ENCODE assay signal across 8 cellular contexts in genomic region chr7:35424869-35425495, GRCh38.
DNase-seq lines count a peak whose midpoint lies in the region; ATAC-seq and TF ChIP-seq lines count a peak whose summit lies in the region.

No MANE protein-coding gene starts in this region.

- TF ChIP-seq CTCF in SK-N-SH (IDR thresholded peaks at IDR 0.05), result peak; percentile 92
- TF ChIP-seq CTCF in right atrium auricular region (IDR thresholded peaks at IDR 0.05), result peak; percentile 67 to 86
- no peak for TF ChIP-seq CTCF in lower leg skin (IDR thresholded peaks at IDR 0.05)

- H3K4me3 ChIP-seq in Jurkat, Clone E6-1 (ENCODE audit: low read length), result no peak overlapping the region
- H3K4me3 ChIP-seq in SK-N-SH (ENCODE audit: low read depth in 2 of 2, low read length in 1 of 2) (no peak overlapping the region), right atrium auricular region (no peak overlapping the region), lower leg skin (ENCODE audit: low read depth, poor library complexity, severe bottlenecking) (no peak overlapping the region)

- no peaks in the 10 kb centered on the region for H3K4me1 Mint-ChIP-seq in activated naive CD8-positive, alpha-beta T cell treated with anti-CD3 and anti-CD28 coated beads, Interleukin-2, amount 10 ng/mL, durations not matched to agents 7 days and 5 days

- peaks cover 18% of the 10 kb centered on the region for H3K27me3 Mint-ChIP-seq in activated naive CD8-positive, alpha-beta T cell treated with anti-CD3 and anti-CD28 coated beads, Interleukin-2, amount 10 ng/mL, durations not matched to agents 7 days and 5 days

- H3K9me3 Mint-ChIP-seq in activated naive CD8-positive, alpha-beta T cell treated with anti-CD3 and anti-CD28 coated beads, Interleukin-2, amount 10 ng/mL, durations not matched to agents 7 days and 5 days, result no peaks in the 10 kb centered on the region

- POLR2A ChIA-PET in SK-N-SH (lab: Yijun Ruan, JAX), result interaction anchor here (0.6 kb wide), 2 partner anchors 71 to 132 kb away, joined by 3 read pairs; no protein-coding TSS in a partner anchor
- POLR2A ChIA-PET in activated naive CD8-positive, alpha-beta T cell treated with anti-CD3 and anti-CD28 coated beads, Interleukin-2, amount 10 ng/mL, durations not matched to agents 7 days and 5 days (lab: Charles Lee), result no interaction called here

- TF ChIP-seq POLR2A in lower leg skin (IDR thresholded peaks at IDR 0.05), result no peak

- H3K9me3 ChIP-seq in SK-N-SH, result 0 out of 2 replicates have a peak, but pooled peaks cover 7% of the 10 kb centered on the region
- H3K9me3 ChIP-seq in right atrium auricular region, result peaks cover 0 to 13% of the 10 kb centered on the region in 2 donors

- H4K20me1 ChIP-seq in SK-N-SH (ENCODE audit: insufficient read depth), result no peaks in the 10 kb centered on the region

- no peaks in the 10 kb centered on the region for H3F3A ChIP-seq in SK-N-SH (replicated peaks; ENCODE audit: insufficient read depth)

- peak; percentile 65 for ATAC-seq in GM19463 (IDR thresholded peaks at IDR 0.05; ENCODE audit: unreplicated experiment)
- ATAC-seq in activated naive CD8-positive, alpha-beta T cell treated with anti-CD3 and anti-CD28 coated beads, Interleukin-2, amount 10 ng/mL, durations not matched to agents 7 days and 5 days (ENCODE audit: low read depth), result peak; percentile 78

- H3K79me2 ChIP-seq in SK-N-SH (ENCODE audit: insufficient read depth), result no peaks in the 10 kb centered on the region

- no peak overlapping the region for H3K9ac ChIP-seq in SK-N-SH

- no peaks in the 10 kb centered on the region for H3K27me3 ChIP-seq in SK-N-SH (ENCODE audit: insufficient read depth)
- H3K27me3 ChIP-seq in right atrium auricular region, result no peaks in the 10 kb centered on the region

- H3K4me1 ChIP-seq in SK-N-SH (ENCODE audit: control insufficient read depth in 1 of 2, insufficient read depth in 2 of 2, low read depth in 1 of 2, low read length in 1 of 2) (no peaks in the 10 kb centered on the region), right atrium auricular region (peaks cover 0 to 9% of the 10 kb centered on the region in 2 donors)

- TF ChIP-seq RAD21 in SK-N-SH (IDR thresholded peaks at IDR 0.05; ENCODE audit: low read length), result peak; percentile 87

- no peak overlapping the region for H2AFZ ChIP-seq in SK-N-SH (ENCODE audit: low read depth)

- H3K27ac ChIP-seq in SK-N-SH (ENCODE audit: low read depth in 2 of 2, low read length in 1 of 2), result no peak overlapping the region
- no peak overlapping the region for H3K27ac ChIP-seq in right atrium auricular region

- peak overlapping the region; percentile 58 for H3K27ac Mint-ChIP-seq in activated naive CD8-positive, alpha-beta T cell treated with anti-CD3 and anti-CD28 coated beads, Interleukin-2, amount 10 ng/mL, durations not matched to agents 7 days and 5 days

- no peaks in the 10 kb centered on the region for H3K36me3 Mint-ChIP-seq in activated naive CD8-positive, alpha-beta T cell treated with anti-CD3 and anti-CD28 coated beads, Interleukin-2, amount 10 ng/mL, durations not matched to agents 7 days and 5 days

- intact Hi-C loops in lower leg skin (cut with DNase I; ENCODE audit: low total_unique reads), result no loop called here

- H3K9me2 ChIP-seq in SK-N-SH, result no peaks in the 10 kb centered on the region

- H3K4me2 ChIP-seq in SK-N-SH, result no peak overlapping the region

- H3K4me3 Mint-ChIP-seq in activated naive CD8-positive, alpha-beta T cell treated with anti-CD3 and anti-CD28 coated beads, Interleukin-2, amount 10 ng/mL, durations not matched to agents 7 days and 5 days, result no peak overlapping the region

- no peaks in the 10 kb centered on the region for H3K36me3 ChIP-seq in SK-N-SH (replicated peaks in 1 of 2; ENCODE audit: control insufficient read depth in 1 of 2, insufficient read depth in 2 of 2, low read length in 1 of 2)
- H3K36me3 ChIP-seq in right atrium auricular region, result no peaks in the 10 kb centered on the region

- DNase-seq in COLO668 (lab: John Stamatoyannopoulos, UW; ENCODE audit: unreplicated experiment) (peak; percentile 73), SK-N-SH (peak; percentile 80), right atrium auricular region (ENCODE audit: low spot score) (no peak), lower leg skin (ENCODE audit: low spot score in 2 of 2) (no peak)
- peak; percentile 46 for DNase-seq in Jurkat, Clone E6-1 (ENCODE audit: low read depth, low spot score)
- DNase-seq in activated naive CD8-positive, alpha-beta T cell treated with anti-CD3 and anti-CD28 coated beads, Interleukin-2, amount 10 ng/mL, durations not matched to agents 7 days and 5 days, result peak; percentile 60
- DNase-seq in stimulated activated CD4-positive, alpha-beta T cell treated with anti-CD3 and anti-CD28 coated beads, Interleukin-12 subunit alpha, Interleukin-12 subunit beta, amount 100 ng/mL, for 24 hours (ENCODE audit: low read depth in 2 of 2), result peak; percentile 14 to 40

- CTCF ChIA-PET in SK-N-SH (lab: Yijun Ruan, JAX), result interaction anchor here (0.6 to 19.5 kb wide), 38 partner anchors 11 to 351 kb away, joined by 3 to 294 read pairs (median 4); no protein-coding TSS in a partner anchor

- WGBS in SK-N-SH (ENCODE audit: low lambda C conversion rate), result 37% methylated on average over 4 of the region's 4 CpGs
- WGBS in lower leg skin, 2 donors, result 51% methylated on average over 4 of the region's 4 CpGs

- no peak for TF ChIP-seq EP300 in SK-N-SH (IDR thresholded peaks at IDR 0.05; ENCODE audit: borderline replicate concordance in 1 of 2, low read depth in 1 of 2, low read length in 1 of 2)

TF ChIP-seq in SK-N-SH, 30 proteins besides CTCF, POLR2A, EP300 and RAD21:
- TF ChIP-seq SMC3 (IDR thresholded peaks at IDR 0.05; ENCODE audit: low read depth, low read length) (peak; percentile 90), FOXM1 (IDR thresholded peaks at IDR 0.05; ENCODE audit: low read depth) (no peak)
TF ChIP-seq in SK-N-SH: peak in this region for 1.

Comparison
In these comparisons a context has a peak if more than half of its experiments do, and no peak if none do; other contexts are left out.
1. DNase-seq: peak in COLO668 (single experiment), Jurkat, Clone E6-1 (single experiment), SK-N-SH (single experiment), activated naive CD8-positive, alpha-beta T cell treated with anti-CD3 and anti-CD28 coated beads, Interleukin-2, amount 10 ng/mL, durations not matched to agents 7 days and 5 days (single experiment) and stimulated activated CD4-positive, alpha-beta T cell treated with anti-CD3 and anti-CD28 coated beads, Interleukin-12 subunit alpha, Interleukin-12 subunit beta, amount 100 ng/mL, for 24 hours (2 of 2); none in right atrium auricular region (single experiment) and lower leg skin (0 of 2).
2. CTCF ChIP-seq: peak in SK-N-SH (single experiment) and right atrium auricular region (2 of 2); none in lower leg skin (0 of 3).